1 cellular context compared by ENCODE assay signal in genomic region chr1:67077593-67077992, GRCh38.
TF ChIP-seq lines count a peak whose summit lies in the region.

No MANE protein-coding gene starts in this region.

TF ChIP-seq in K562, 482 proteins besides CTCF, POLR2A, EP300 and RAD21 (continued from another document):
- TF ChIP-seq CHD7 (IDR thresholded peaks at IDR 0.05; ENCODE audit: low read depth, low read length) (no peak), HNRNPL (IDR thresholded peaks at IDR 0.05; ENCODE audit: low read depth, low read length) (no peak), ZNF134 (CRISPR knock-in tag; conservative IDR thresholded peaks at IDR 0.05) (no peak), MEF2A (IDR thresholded peaks at IDR 0.05; ENCODE audit: control insufficient read depth, low read depth, low read length) (no peak), ZNF146 (CRISPR knock-in tag; IDR thresholded peaks at IDR 0.05; ENCODE audit: unreplicated experiment) (no peak)
